ENCODE assay signal across 8 cellular contexts in genomic region chr9:137445275-137445807, GRCh38. TPM values are rescaled to one million over a fixed set of nuclear protein-coding genes. Genes with fewer than 3 reads are reported as not detected.
DNase-seq lines count a peak whose midpoint lies in the region; ATAC-seq and TF ChIP-seq lines count a peak whose summit lies in the region.

No MANE protein-coding gene starts in this region.

- no peak overlapping the region for H3K4me3 ChIP-seq in body of pancreas

- TF ChIP-seq POLR2A in body of pancreas (IDR thresholded peaks at IDR 0.05), result peak in 1 of 3 donors; percentile 7

- no peaks in the 10 kb centered on the region for H3K36me3 ChIP-seq in body of pancreas (replicated peaks in 1 of 2; ENCODE audit: insufficient read depth in 1 of 2, low read depth in 2 of 2)

- no peaks in the 10 kb centered on the region for H3K27me3 ChIP-seq in body of pancreas

- peak; percentile 75 to 94 (median 85) for TF ChIP-seq CTCF in body of pancreas (IDR thresholded peaks at IDR 0.05)

- peaks cover 18% of the 10 kb centered on the region for H3K4me1 ChIP-seq in body of pancreas

- peak overlapping the region in 1 of 4 donors; percentile 44 for H3K27ac ChIP-seq in body of pancreas

- DNase-seq in CD1c-positive myeloid dendritic cell (ENCODE audit: extremely low spot score) (peak; percentile 91), NCI-H1436 treated with DMSO at 0.1 percent for 48 hours (lab: John Stamatoyannopoulos, UW) (peak; percentile 9), UCSD-AML1 (lab: John Stamatoyannopoulos, UW; ENCODE audit: unreplicated experiment) (peak; percentile 75), body of pancreas (peak; percentile 83 to 88 (median 84)), inferior parietal cortex (ENCODE audit: extremely low spot score) (peak; percentile 82), NCI-H187 treated with DMSO at 0.1 percent for 48 hours (lab: John Stamatoyannopoulos, UW) (no peak)
- peak; percentile 63 to 82 for DNase-seq in stimulated activated CD4-positive, alpha-beta T cell treated with anti-CD3 and anti-CD28 coated beads, Interleukin-1b, Interleukin-23, amount 100 ng/mL, for 1 hour (ENCODE audit: low read depth in 2 of 2)

- intact Hi-C loops in body of pancreas (cut with DNase I), result loop anchor here (10.0 kb wide), 1 partner anchor 161 kb away; no protein-coding TSS in a partner anchor

- ATAC-seq in GM21723 (IDR thresholded peaks at IDR 0.05; ENCODE audit: unreplicated experiment), result peak; percentile 78
- ATAC-seq in body of pancreas, result peak; percentile 81

- H3K9me3 ChIP-seq in body of pancreas, result no peaks in the 10 kb centered on the region

- WGBS in body of pancreas, 2 donors, result 3 to 10% methylated on average over 11 to 14 of the region's 14 CpGs

RNA-seq across cellular contexts. Expression of gene ENTPD8, which starts 4.2 kb away (rescaled TPM):
- 1 to 10 TPM; 2.0 to 2.3 TPM for total RNA-seq in body of pancreas

RNA-seq across cellular contexts. Expression of gene NSMF, which starts 13.8 kb away (rescaled TPM):
- total RNA-seq in body of pancreas, result 10 to 100 TPM; 65.4 to 65.9 TPM

RNA-seq across cellular contexts. Expression of gene NOXA1, which starts 22.1 kb away (rescaled TPM):
- 10 to 100 TPM in 1 of 2 donors, 1 to 10 TPM in 1; 7.3 to 12.9 TPM for total RNA-seq in body of pancreas

RNA-seq across cellular contexts. Expression of gene EXD3, which starts 22.4 kb away (rescaled TPM):
- total RNA-seq in body of pancreas, result 10 to 100 TPM; 23.3 to 34.9 TPM
